2 cellular contexts compared by ENCODE assay signal in genomic region chr11:959608-960007, GRCh38.
A peak's percentile ranks its signal among the peaks of the same experiment; 100 is the strongest.
TF ChIP-seq lines count a peak whose summit lies in the region.

No MANE protein-coding gene starts in this region.

TF ChIP-seq in GM23338, 12 proteins besides CTCF, POLR2A, EP300 and RAD21:
- no peak for TF ChIP-seq CREB1 (CRISPR knock-in tag; IDR thresholded peaks at IDR 0.05; ENCODE audit: low read depth)
- TF ChIP-seq EZH2 (IDR thresholded peaks at IDR 0.05; ENCODE audit: low read depth, unreplicated experiment) = no peak
- TF ChIP-seq ETS1 (IDR thresholded peaks at IDR 0.05) = no peak
- no peak for TF ChIP-seq JUNB (IDR thresholded peaks at IDR 0.05; ENCODE audit: unreplicated experiment)
- TF ChIP-seq ZNF462 (CRISPR knock-in tag; IDR thresholded peaks at IDR 0.05) = no peak
- TF ChIP-seq STAT1 (IDR thresholded peaks at IDR 0.05; ENCODE audit: unreplicated experiment) = no peak
- no peak for TF ChIP-seq EZH2phosphoT487 (IDR thresholded peaks at IDR 0.05; ENCODE audit: unreplicated experiment)
- no peak for TF ChIP-seq ZNF331 (CRISPR knock-in tag; IDR thresholded peaks at IDR 0.05; ENCODE audit: low read depth)
- no peak for TF ChIP-seq NANOG (IDR thresholded peaks at IDR 0.05; ENCODE audit: borderline replicate concordance)
- no peak for TF ChIP-seq ZNF114 (CRISPR knock-in tag; IDR thresholded peaks at IDR 0.05)
- TF ChIP-seq POLR2AphosphoS5 (IDR thresholded peaks at IDR 0.05; ENCODE audit: low read depth) = no peak
- no peak for TF ChIP-seq REST (IDR thresholded peaks at IDR 0.05; ENCODE audit: unreplicated experiment)

TF ChIP-seq in K562, 482 proteins besides CTCF, POLR2A, EP300 and RAD21:
- TF ChIP-seq ELK1 (CRISPR knock-in tag; IDR thresholded peaks at IDR 0.05) (no peak), SRF (CRISPR knock-in tag; IDR thresholded peaks at IDR 0.05) (no peak), ZBTB17 (CRISPR knock-in tag; IDR thresholded peaks at IDR 0.05) (no peak), ZBTB33 (CRISPR knock-in tag; IDR thresholded peaks at IDR 0.05) (0 out of 2 replicates have a peak, but pooled peaks have one; percentile 29), ARID3B (CRISPR knock-in tag; IDR thresholded peaks at IDR 0.05; ENCODE audit: borderline replicate concordance) (no peak)
